Comparison of ENCODE assay signal across 8 cellular contexts in the genomic region with DNA sequence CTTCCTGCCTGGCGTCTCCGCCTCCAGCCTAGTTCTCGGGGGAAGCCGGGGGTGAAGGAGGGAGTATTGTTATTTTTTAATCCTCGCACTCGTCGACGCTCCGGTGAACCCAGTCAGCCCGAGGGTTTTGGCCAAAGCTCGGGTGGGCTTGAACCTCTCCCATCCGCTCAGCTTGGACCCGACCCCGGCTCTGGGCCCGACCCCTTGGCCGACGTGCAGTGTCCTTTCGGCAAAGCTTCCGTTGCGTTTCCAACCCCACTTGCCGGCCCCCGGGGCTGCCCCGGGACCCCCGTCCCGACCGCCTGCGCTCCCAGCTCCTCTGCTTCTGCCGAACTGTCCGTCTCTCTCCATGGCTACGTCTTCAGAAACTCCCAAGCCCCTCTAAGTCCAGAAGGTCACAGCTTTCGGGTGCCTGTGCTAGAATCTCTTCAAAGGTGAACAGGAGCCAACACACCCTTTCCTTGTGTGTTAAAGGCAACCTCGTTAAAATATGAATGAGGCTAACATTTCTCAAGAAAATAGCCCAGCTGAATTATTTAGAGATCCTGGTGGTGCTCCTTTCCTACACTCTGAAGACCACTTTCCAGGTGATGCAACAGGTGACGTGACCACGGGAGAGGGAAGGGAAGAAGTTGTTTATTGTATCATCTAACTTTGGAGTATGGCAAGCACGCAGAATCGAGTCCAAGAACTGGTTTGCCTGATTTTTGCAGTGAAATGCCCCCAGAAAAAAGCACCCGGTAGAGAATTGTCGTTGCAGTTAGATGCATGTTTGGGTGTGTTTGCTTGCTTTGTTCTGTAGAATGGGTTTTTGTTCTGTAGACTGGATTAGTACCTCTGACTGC. TPM values are rescaled to one million over a fixed set of nuclear protein-coding genes. Genes with fewer than 3 reads are reported as not detected.
A peak's percentile ranks its signal among the peaks of the same experiment; 100 is the strongest.
DNase-seq lines count a peak whose midpoint lies in the region; TF ChIP-seq lines count a peak whose summit lies in the region.

No MANE protein-coding gene starts in this region.

- peak overlapping the region; percentile 92 for H4K12ac ChIP-seq in trophoblast cell (ENCODE audit: low read depth, low read length)

- H3K79me1 ChIP-seq in trophoblast cell (ENCODE audit: low read length) = peaks cover 10% of the 10 kb centered on the region

- peak overlapping the region; percentile 95 for H3K14ac ChIP-seq in trophoblast cell (ENCODE audit: low read length)

- peak overlapping the region; percentile 96 for H3K18ac ChIP-seq in trophoblast cell (ENCODE audit: low read length)

- peak overlapping the region; percentile 90 for H3K4me2 ChIP-seq in trophoblast cell (ENCODE audit: low read length)

- peak overlapping the region; percentile 77 for H3K4ac ChIP-seq in trophoblast cell (ENCODE audit: low read depth, low read length)

- peak overlapping the region; percentile 86 for H2BK120ac ChIP-seq in trophoblast cell (ENCODE audit: insufficient read depth, low read length, poor library complexity)

- peak overlapping the region; percentile 68 for H2AK5ac ChIP-seq in trophoblast cell (ENCODE audit: low read length)

- TF ChIP-seq CTCF in esophagus muscularis mucosa (IDR thresholded peaks at IDR 0.05) (no peak), type B pancreatic cell (conservative IDR thresholded peaks at IDR 0.05) (no peak)

- no peak overlapping the region for H3K27ac Mint-ChIP-seq in activated naive CD4-positive, alpha-beta T cell treated with anti-CD3 and anti-CD28 coated beads for 36 hours
- H3K27ac Mint-ChIP-seq in type B pancreatic cell = no peak overlapping the region

- H3K27me3 ChIP-seq in esophagus muscularis mucosa = no peaks in the 10 kb centered on the region
- H3K27me3 ChIP-seq in trophoblast cell (ENCODE audit: insufficient read depth, low read length) = no peaks in the 10 kb centered on the region

- peak overlapping the region; percentile 94 for H2BK5ac ChIP-seq in trophoblast cell (ENCODE audit: low read depth, low read length, poor library complexity)

- peak; percentile 15 for DNase-seq in NOMO-1 treated with DMSO at 0.1 percent for 48 hours (lab: John Stamatoyannopoulos, UW; ENCODE audit: unreplicated experiment)
- DNase-seq in NOMO-1 (lab: John Stamatoyannopoulos, UW; ENCODE audit: unreplicated experiment in 2 of 2) = no peak
- DNase-seq in OCI-M1 (lab: John Stamatoyannopoulos, UW) = peak; percentile 72
- no peak for DNase-seq in esophagus muscularis mucosa (ENCODE audit: extremely low spot score)
- DNase-seq in trophoblast cell = peak; percentile 53 to 71
- DNase-seq in activated naive CD4-positive, alpha-beta T cell treated with anti-CD3 and anti-CD28 coated beads for 36 hours = no peak
- DNase-seq in T1000 (lab: John Stamatoyannopoulos, UW) = no peak
- DNase-seq in type B pancreatic cell (ENCODE audit: extremely low spot score, unreplicated experiment) = no peak

- peak overlapping the region; percentile 80 for H3K9ac ChIP-seq in trophoblast cell (ENCODE audit: low read length)

- H3K36me3 Mint-ChIP-seq in activated naive CD4-positive, alpha-beta T cell treated with anti-CD3 and anti-CD28 coated beads for 36 hours (ENCODE audit: low read depth) = peaks cover 16% of the 10 kb centered on the region
- H3K36me3 Mint-ChIP-seq in type B pancreatic cell = peaks cover 18% of the 10 kb centered on the region

- H3K9me3 ChIP-seq in esophagus muscularis mucosa (no peaks in the 10 kb centered on the region), trophoblast cell (ENCODE audit: insufficient read depth, low read depth, low read length) (no peaks in the 10 kb centered on the region)

- no peak overlapping the region for H2BK12ac ChIP-seq in trophoblast cell (ENCODE audit: low read length)

- peak overlapping the region; percentile 98 for H2AFZ ChIP-seq in trophoblast cell (ENCODE audit: insufficient read depth, low read length, poor library complexity)

- CTCF ChIA-PET in activated naive CD4-positive, alpha-beta T cell treated with anti-CD3 and anti-CD28 coated beads for 36 hours (lab: Charles Lee) = interaction anchor here (0.7 to 1.0 kb wide), 4 partner anchors 15 to 148 kb away, joined by 3 to 4 read pairs (median 4); no protein-coding TSS in a partner anchor

- peak overlapping the region; percentile 91 for H4K91ac ChIP-seq in trophoblast cell (ENCODE audit: low read depth, low read length)

- no peak overlapping the region for H3K23ac ChIP-seq in trophoblast cell (ENCODE audit: low read length)

- peaks cover 16% of the 10 kb centered on the region for H3K79me2 ChIP-seq in trophoblast cell (ENCODE audit: control insufficient read depth, insufficient read depth, low read length, poor library complexity)

- H3K4me1 ChIP-seq in esophagus muscularis mucosa = peaks cover 42 to 57% (median 52%) of the 10 kb centered on the region in 4 donors
- peaks cover 0 to 4% of the 10 kb centered on the region in 2 experiments for H3K4me1 ChIP-seq in trophoblast cell (ENCODE audit: control insufficient read depth in 1 of 2, insufficient read depth in 2 of 2, low read length in 2 of 2)

- H3K4me3 ChIP-seq in esophagus muscularis mucosa = peak overlapping the region; percentile 72 to 90 (median 78)
- H3K4me3 ChIP-seq in trophoblast cell (ENCODE audit: low read depth, low read length) = peak overlapping the region; percentile 83

- no peaks in the 10 kb centered on the region for H3K9me3 Mint-ChIP-seq in activated naive CD4-positive, alpha-beta T cell treated with anti-CD3 and anti-CD28 coated beads for 36 hours
- peaks cover 5% of the 10 kb centered on the region for H3K9me3 Mint-ChIP-seq in type B pancreatic cell

- H3K27ac ChIP-seq in esophagus muscularis mucosa (replicated peaks in 1 of 4) = peak overlapping the region; percentile 95 to 97 (median 97)
- H3K27ac ChIP-seq in trophoblast cell (ENCODE audit: low read depth, low read length) = peak overlapping the region; percentile 95

- peaks cover 23% of the 10 kb centered on the region for H3K4me1 Mint-ChIP-seq in activated naive CD4-positive, alpha-beta T cell treated with anti-CD3 and anti-CD28 coated beads for 36 hours (ENCODE audit: low read depth)
- peaks cover 9% of the 10 kb centered on the region for H3K4me1 Mint-ChIP-seq in type B pancreatic cell (ENCODE audit: unreplicated experiment)

- H3K4me3 Mint-ChIP-seq in activated naive CD4-positive, alpha-beta T cell treated with anti-CD3 and anti-CD28 coated beads for 36 hours = no peak overlapping the region
- H3K4me3 Mint-ChIP-seq in type B pancreatic cell = no peak overlapping the region

- no peaks in the 10 kb centered on the region for H3K27me3 Mint-ChIP-seq in activated naive CD4-positive, alpha-beta T cell treated with anti-CD3 and anti-CD28 coated beads for 36 hours (ENCODE audit: low read depth)
- H3K27me3 Mint-ChIP-seq in type B pancreatic cell = peaks cover 10% of the 10 kb centered on the region

- peak overlapping the region; percentile 87 for H4K8ac ChIP-seq in trophoblast cell (ENCODE audit: low read depth, low read length)

- 2% methylated on average over 20 of the region's 38 CpGs for WGBS in esophagus muscularis mucosa
- no CpG with 5 or more reads among the region's 38 CpGs for WGBS in trophoblast cell (ENCODE audit: extremely low coverage, insufficient coverage, insufficient read length)

- H3K36me3 ChIP-seq in esophagus muscularis mucosa = peaks cover 0 to 7% (median 0%) of the 10 kb centered on the region in 4 donors
- H3K36me3 ChIP-seq in trophoblast cell (ENCODE audit: control insufficient read depth in 1 of 2, insufficient read depth in 2 of 2, low read length in 2 of 2) = peaks cover 3 to 9% of the 10 kb centered on the region in 2 experiments

- TF ChIP-seq POLR2A in esophagus muscularis mucosa (IDR thresholded peaks at IDR 0.05; ENCODE audit: low read depth) = no peak

- no peak for TF ChIP-seq EP300 in esophagus muscularis mucosa (IDR thresholded peaks at IDR 0.05)

- intact Hi-C loops in esophagus muscularis mucosa (cut with DNase I) = loop anchor here (5.0 kb wide), 2 partner anchors 201 to 324 kb away; partner anchors contain the start of gene ADSS2
- intact Hi-C loops in activated naive CD4-positive, alpha-beta T cell treated with anti-CD3 and anti-CD28 coated beads for 36 hours (cut with micrococcal nuclease) = loop anchor here (1.0 to 10.0 kb wide), 6 partner anchors 76 to 1911 kb away; partner anchors contain the start of genes AKT3, CNST and TFB2M

RNA-seq across cellular contexts. Expression of gene DESI2, which starts 0.7 kb away (rescaled TPM):
- 10 to 100 TPM; 30.3 to 59.6 (median 31.4) TPM for total RNA-seq in esophagus muscularis mucosa
- 40.1 and 40.5 TPM in 2 replicates for polyA plus RNA-seq in trophoblast cell (2013)
- total RNA-seq in activated naive CD4-positive, alpha-beta T cell treated with anti-CD3 and anti-CD28 coated beads for 36 hours = 10 to 100 TPM; 31.7 to 32.5 TPM
- 27.5 and 34.4 TPM in 2 replicates for total RNA-seq in type B pancreatic cell (ENCODE audit: low replicate concordance)

Comparison
In these comparisons a context has a peak if more than half of its experiments do, and no peak if none do; other contexts are left out.
1. DNase-seq: peak in NOMO-1 treated with DMSO at 0.1 percent for 48 hours (single experiment), OCI-M1 (single experiment) and trophoblast cell (2 of 2); none in NOMO-1 (0 of 2), esophagus muscularis mucosa (single experiment), activated naive CD4-positive, alpha-beta T cell treated with anti-CD3 and anti-CD28 coated beads for 36 hours (single experiment), T1000 (single experiment) and type B pancreatic cell (single experiment).